ENCODE assay signal across 14 cellular contexts in the genomic region with DNA sequence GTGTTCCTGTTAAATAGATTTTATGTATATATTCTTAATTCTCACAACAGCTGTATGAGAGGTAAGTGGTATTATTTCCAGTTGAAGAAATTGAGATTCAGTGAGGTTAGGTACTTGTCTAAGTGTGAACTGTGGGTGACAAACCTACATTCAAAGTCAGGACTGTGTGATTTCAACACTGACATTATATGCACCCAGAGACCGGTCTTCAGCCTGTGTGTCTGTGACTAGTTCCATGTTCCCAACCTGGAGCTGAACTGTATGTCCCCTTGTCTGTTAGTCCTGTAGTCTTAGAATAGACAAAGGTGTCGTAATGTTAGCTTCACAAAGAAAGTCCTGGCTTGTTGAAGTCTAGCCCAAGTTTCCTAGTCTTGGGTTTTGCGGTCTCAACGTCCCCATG. TPM values are rescaled to one million over a fixed set of nuclear protein-coding genes. Genes with fewer than 3 reads are reported as not detected.
DNase-seq lines count a peak whose midpoint lies in the region; ATAC-seq and TF ChIP-seq lines count a peak whose summit lies in the region.
"Had no signal": no experiment of that assay in that cellular context is flagged by ENCODE, and none has a peak within 500 bp of the region (broad histone marks: within the 10 kb centered on the region; RNA-seq: fewer than 3 reads in every experiment).

No MANE protein-coding gene starts in this region.

- H3K9me3 Mint-ChIP-seq in natural killer cell: no peaks in the 10 kb centered on the region
- no peaks in the 10 kb centered on the region for H3K9me3 Mint-ChIP-seq in stimulated activated naive B cell treated with anti-CD40 and anti-IgM and Interleukin-4, amounts not matched to agents 10 μg/mL and 1 μg/mL and 100 μg/mL, for 72 hours
- H3K9me3 Mint-ChIP-seq: CD4-positive, CD25-positive, alpha-beta regulatory T cell; CD8-positive, alpha-beta T cell; H9 had no signal

- CTCF ChIA-PET in Panc1 (lab: Charles Lee): no interaction called here

- H3K4me1 ChIP-seq in Panc1 (ENCODE audit: control insufficient read depth, insufficient read depth, low read length) (no peaks in the 10 kb centered on the region; the same call in 1 of the 2 replicates), gastrocnemius medialis (peaks cover 46 to 48% of the 10 kb centered on the region in 2 donors)

- in situ Hi-C loops in Panc1 (cut with HindIII; ENCODE audit: low pct_unique_long_range_greater_than_20kb, low sequenced_read_pairs) (no loop called here), gastrocnemius medialis (cut with MboI; ENCODE audit: low sequenced_read_pairs in 4 of 4) (no loop called here)

- H3K4me3 ChIP-seq in Panc1 (ENCODE audit: low read depth in 2 of 2, low read length in 2 of 2) (no peak overlapping the region), gastrocnemius medialis (no peak overlapping the region)
- H3K4me3 ChIP-seq: GM23248 had no signal

- peaks cover 11% of the 10 kb centered on the region for H3K36me3 ChIP-seq in Panc1 (ENCODE audit: control insufficient read depth, insufficient read depth, low read length)
- peaks cover 0 to 8% of the 10 kb centered on the region in 2 donors for H3K36me3 ChIP-seq in gastrocnemius medialis

- no peak for TF ChIP-seq POLR2A in gastrocnemius medialis (IDR thresholded peaks at IDR 0.05)

- TF ChIP-seq CTCF in Panc1 (IDR thresholded peaks at IDR 0.05) (no peak), VCaP (conservative IDR thresholded peaks at IDR 0.05) (no peak), natural killer cell (IDR thresholded peaks at IDR 0.05) (no peak), gastrocnemius medialis (IDR thresholded peaks at IDR 0.05 in 4 of 5, conservative IDR thresholded peaks at IDR 0.05 in 1 of 5) (no peak)

- H3K27me3 Mint-ChIP-seq in natural killer cell (ENCODE audit: low read depth in 2 of 2): no peaks in the 10 kb centered on the region
- H3K27me3 Mint-ChIP-seq in stimulated activated naive B cell treated with anti-CD40 and anti-IgM and Interleukin-4, amounts not matched to agents 10 μg/mL and 1 μg/mL and 100 μg/mL, for 72 hours: no peaks in the 10 kb centered on the region
- H3K27me3 Mint-ChIP-seq: CD4-positive, CD25-positive, alpha-beta regulatory T cell had no signal

- peak overlapping the region; percentile 21 to 45 for H3K27ac Mint-ChIP-seq in natural killer cell
- H3K27ac Mint-ChIP-seq in stimulated activated naive B cell treated with anti-CD40 and anti-IgM and Interleukin-4, amounts not matched to agents 10 μg/mL and 1 μg/mL and 100 μg/mL, for 72 hours: no peak overlapping the region
- H3K27ac Mint-ChIP-seq: CD8-positive, alpha-beta T cell; H9 had no signal

- no peak overlapping the region for H3K27ac ChIP-seq in Panc1 (ENCODE audit: low read length)
- H3K27ac ChIP-seq in VCaP: peak overlapping the region; percentile 97
- peak overlapping the region; percentile 48 to 90 (median 84) for H3K27ac ChIP-seq in gastrocnemius medialis
- H3K27ac ChIP-seq: GM23248 had no signal

- no peak overlapping the region for H3K4me3 Mint-ChIP-seq in natural killer cell
- H3K4me3 Mint-ChIP-seq in stimulated activated naive B cell treated with anti-CD40 and anti-IgM and Interleukin-4, amounts not matched to agents 10 μg/mL and 1 μg/mL and 100 μg/mL, for 72 hours: no peak overlapping the region
- H3K4me3 Mint-ChIP-seq: CD4-positive, CD25-positive, alpha-beta regulatory T cell; CD8-positive, alpha-beta T cell; H9 had no signal

- intact Hi-C loops in Panc1 (cut with micrococcal nuclease; ENCODE audit: unreplicated experiment): no loop called here
- intact Hi-C loops in natural killer cell (cut with micrococcal nuclease): no loop called here
- intact Hi-C loops in gastrocnemius medialis (cut with DNase I; ENCODE audit: low total_unique reads): loop anchor here (2.0 kb wide), 1 partner anchor 18 kb away; the partner anchor contains the start of gene PLEKHB2

- peaks cover 32 to 33% of the 10 kb centered on the region in 2 donors for H3K4me1 Mint-ChIP-seq in natural killer cell
- H3K4me1 Mint-ChIP-seq in stimulated activated naive B cell treated with anti-CD40 and anti-IgM and Interleukin-4, amounts not matched to agents 10 μg/mL and 1 μg/mL and 100 μg/mL, for 72 hours: peaks cover 9 to 30% of the 10 kb centered on the region in 2 donors

- H3K36me3 Mint-ChIP-seq in natural killer cell: peaks cover 7% of the 10 kb centered on the region
- H3K36me3 Mint-ChIP-seq in stimulated activated naive B cell treated with anti-CD40 and anti-IgM and Interleukin-4, amounts not matched to agents 10 μg/mL and 1 μg/mL and 100 μg/mL, for 72 hours: peaks cover 39 to 66% of the 10 kb centered on the region in 2 donors

- H3K27me3 ChIP-seq in Panc1 (ENCODE audit: control insufficient read depth, insufficient read depth, low read length) (no peaks in the 10 kb centered on the region), gastrocnemius medialis (no peaks in the 10 kb centered on the region)

- DNase-seq in Panc1 (ENCODE audit: low read depth, low spot score) (no peak), natural killer cell (no peak), gastrocnemius medialis (peak; percentile 61 to 68), C1 segment of cervical spinal cord (lab: John Stamatoyannopoulos, UW) (no peak)
- no peak for DNase-seq in stimulated activated naive B cell treated with anti-CD40 and anti-IgM and Interleukin-4, amounts not matched to agents 10 μg/mL and 1 μg/mL and 100 μg/mL, for 72 hours
- DNase-seq: Caco-2; CD4-positive, CD25-positive, alpha-beta regulatory T cell; CD8-positive, alpha-beta T cell; DMS153; DND-41; GM23248; H9 had no signal

- BruUV-seq in Panc1 (replicated peaks; lab: Mats Ljungman, UMichigan): TSS peak; percentile 19

- H3K9me3 ChIP-seq in Panc1 (ENCODE audit: control insufficient read depth, insufficient read depth, low read depth, low read length) (no peaks in the 10 kb centered on the region), gastrocnemius medialis (no peaks in the 10 kb centered on the region)
- H3K9me3 ChIP-seq: Caco-2 had no signal

- no peak for ATAC-seq in Panc1
- ATAC-seq in natural killer cell: peak; percentile 84 to 95 (median 84)
- ATAC-seq in gastrocnemius medialis: peak; percentile 88
- no peak for ATAC-seq in stimulated activated naive B cell treated with anti-CD40 and anti-IgM and Interleukin-4, amounts not matched to agents 10 μg/mL and 1 μg/mL and 100 μg/mL, for 72 hours (replicated peaks)
- ATAC-seq: CD8-positive, alpha-beta T cell; HCT116 had no signal

- POLR2A ChIA-PET in Panc1 (lab: Charles Lee): no interaction called here

RNA-seq across cellular contexts. Expression of gene PLEKHB2, which starts 17.4 kb away (rescaled TPM):
- total RNA-seq in Panc1 (2021; ENCODE audit: unreplicated experiment) (72.0 TPM), natural killer cell (10 to 100 TPM; 75.6 to 78.7 (median 77.4) TPM), gastrocnemius medialis (100 to 1,000 TPM in 1 of 4 donors, 10 to 100 TPM in 3; 24.0 to 105 (median 68.3) TPM)
- polyA plus RNA-seq in Panc1 (2012; ENCODE audit: insufficient read length): 60.3 TPM

RNA-seq across cellular contexts. Expression of gene FAM168B, which starts 29.2 kb away (rescaled TPM):
- total RNA-seq in Panc1 (2021; ENCODE audit: unreplicated experiment) (137 TPM), natural killer cell (10 to 100 TPM; 56.0 to 70.7 (median 65.3) TPM), gastrocnemius medialis (100 to 1,000 TPM; 147 to 172 (median 157) TPM)
- polyA plus RNA-seq in Panc1 (2012; ENCODE audit: insufficient read length): 112 TPM

Comparison
In these comparisons a context has a peak if more than half of its experiments do, and no peak if none do; other contexts are left out.
1. ATAC-seq: peak in natural killer cell (3 of 3) and gastrocnemius medialis (2 of 2); none in Panc1 (single experiment) and stimulated activated naive B cell treated with anti-CD40 and anti-IgM and Interleukin-4, amounts not matched to agents 10 μg/mL and 1 μg/mL and 100 μg/mL, for 72 hours (0 of 2).
2. DNase-seq: peak in gastrocnemius medialis (2 of 2); none in Panc1 (single experiment), natural killer cell (single experiment), stimulated activated naive B cell treated with anti-CD40 and anti-IgM and Interleukin-4, amounts not matched to agents 10 μg/mL and 1 μg/mL and 100 μg/mL, for 72 hours (single experiment) and C1 segment of cervical spinal cord (0 of 14).